ENCODE assay signal across 8 cellular contexts in genomic region chr14:34059925-34060746, GRCh38.
A peak's percentile ranks its signal among the peaks of the same experiment; 100 is the strongest.
DNase-seq lines count a peak whose midpoint lies in the region; ATAC-seq and TF ChIP-seq lines count a peak whose summit lies in the region.

No MANE protein-coding gene starts in this region.

- H3K4me1 Mint-ChIP-seq in CD4-positive, alpha-beta T cell (ENCODE audit: low read depth): no peaks in the 10 kb centered on the region

- TF ChIP-seq CTCF in CD4-positive, alpha-beta T cell (IDR thresholded peaks at IDR 0.05): no peak
- peak in 2 of 5 experiments; percentile 21 to 43 for TF ChIP-seq CTCF in tibial nerve (IDR thresholded peaks at IDR 0.05)

- H3K9me3 ChIP-seq in CD4-positive, alpha-beta T cell (ENCODE audit: control insufficient read depth, low read length): no peaks in the 10 kb centered on the region
- H3K9me3 ChIP-seq in tibial nerve: no peaks in the 10 kb centered on the region

- no peaks in the 10 kb centered on the region for H3K9me3 Mint-ChIP-seq in CD4-positive, alpha-beta T cell
- no peaks in the 10 kb centered on the region for H3K9me3 Mint-ChIP-seq in activated naive CD4-positive, alpha-beta T cell treated with anti-CD3 and anti-CD28 coated beads, Interleukin-2, amount 50 U/mL, for 72 hours

- no peak overlapping the region for H3K27ac Mint-ChIP-seq in CD4-positive, alpha-beta T cell
- H3K27ac Mint-ChIP-seq in activated naive CD4-positive, alpha-beta T cell treated with anti-CD3 and anti-CD28 coated beads, Interleukin-2, amount 50 U/mL, for 72 hours: peak overlapping the region; percentile 74 to 78

- peak overlapping the region; percentile 26 to 69 (median 44) for H3K4me3 ChIP-seq in tibial nerve

- ATAC-seq in CD4-positive, alpha-beta T cell (ENCODE audit: poor library complexity): peak; percentile 83
- ATAC-seq in HG03196 (IDR thresholded peaks at IDR 0.05; ENCODE audit: unreplicated experiment): peak; percentile 77
- ATAC-seq in activated naive CD4-positive, alpha-beta T cell treated with anti-CD3 and anti-CD28 coated beads, Interleukin-2, amount 50 U/mL, for 72 hours: peak; percentile 95
- ATAC-seq in Right ventricle myocardium inferior: peak; percentile 94

- H3K27me3 ChIP-seq in CD4-positive, alpha-beta T cell (ENCODE audit: control insufficient read depth, insufficient read depth, low read length): no peaks in the 10 kb centered on the region
- no peaks in the 10 kb centered on the region for H3K27me3 ChIP-seq in tibial nerve

- no peak overlapping the region for H3K27ac ChIP-seq in CD4-positive, alpha-beta T cell (ENCODE audit: low read depth, low read length)
- peak overlapping the region in 3 of 4 donors; percentile 19 to 82 (median 80) for H3K27ac ChIP-seq in tibial nerve

- intact Hi-C loops in CD4-positive, alpha-beta T cell (cut with DNase I, micrococcal nuclease): no loop called here
- intact Hi-C loops in Right ventricle myocardium inferior (cut with DNase I): loop anchor here (1.0 to 2.0 kb wide), 5 partner anchors 21 to 169 kb away; partner anchors contain the start of gene EGLN3

- CTCF ChIA-PET in CD4-positive, alpha-beta T cell (lab: Charles Lee): interaction anchor here (1.3 to 1.8 kb wide), 3 partner anchors 8 to 47 kb away, joined by 3 to 4 read pairs (median 3); no protein-coding TSS in a partner anchor

- peaks cover 12% of the 10 kb centered on the region for H3K27me3 Mint-ChIP-seq in CD4-positive, alpha-beta T cell

- H3K4me1 ChIP-seq in tibial nerve: peaks cover 0 to 20% (median 5%) of the 10 kb centered on the region in 4 donors

- peak; percentile 84 for TF ChIP-seq POLR2A in GM19099 (IDR thresholded peaks at IDR 0.05; ENCODE audit: extremely low read depth, insufficient read length, low read depth)
- no peak for TF ChIP-seq POLR2A in tibial nerve (IDR thresholded peaks at IDR 0.05)

- WGBS in tibial nerve, 2 donors: 6 to 8% methylated on average over 30 to 35 of the region's 91 CpGs

- peak in 1 of 2 donors; percentile 40 for TF ChIP-seq EP300 in tibial nerve (IDR thresholded peaks at IDR 0.05)

- H3K36me3 ChIP-seq in tibial nerve: no peaks in the 10 kb centered on the region

- peak overlapping the region; percentile 87 for H3K4me3 Mint-ChIP-seq in CD4-positive, alpha-beta T cell

- no peaks in the 10 kb centered on the region for H3K36me3 Mint-ChIP-seq in CD4-positive, alpha-beta T cell (ENCODE audit: low read depth)
- H3K36me3 Mint-ChIP-seq in activated naive CD4-positive, alpha-beta T cell treated with anti-CD3 and anti-CD28 coated beads, Interleukin-2, amount 50 U/mL, for 72 hours: peaks cover 0 to 11% of the 10 kb centered on the region in 2 donors

- DNase-seq in CD4-positive, alpha-beta T cell: peak in 9 of 10 experiments; percentile 14 to 53 (median 33)
- peak; percentile 78 for DNase-seq in RPMI7951 (ENCODE audit: low read depth)
- peak; percentile 55 to 58 for DNase-seq in activated naive CD4-positive, alpha-beta T cell treated with anti-CD3 and anti-CD28 coated beads, Interleukin-2, amount 50 U/mL, for 72 hours (ENCODE audit: low spot score in 2 of 2)
- peak; percentile 89 for DNase-seq in Right ventricle myocardium inferior (ENCODE audit: missing footprints)
- peak; percentile 65 for DNase-seq in occipital lobe (lab: John Stamatoyannopoulos, UW)
- DNase-seq in tibial nerve (ENCODE audit: low spot score in 2 of 2): peak; percentile 40 to 51

- POLR2A ChIA-PET in CD4-positive, alpha-beta T cell (lab: Charles Lee): interaction anchor here (1.0 to 1.8 kb wide), 3 partner anchors 10 to 41 kb away, joined by 3 to 7 read pairs (median 3); no protein-coding TSS in a partner anchor

Comparison
In these comparisons a context has a peak if more than half of its experiments do, and no peak if none do; other contexts are left out.
1. DNase-seq: peak in every context shown above with its lines; median percentile 89 in Right ventricle myocardium inferior; 78 in RPMI7951; 65 in occipital lobe; 56 in activated naive CD4-positive, alpha-beta T cell treated with anti-CD3 and anti-CD28 coated beads, Interleukin-2, amount 50 U/mL, for 72 hours; 46 in tibial nerve; 33 in CD4-positive, alpha-beta T cell.